Comparison of ENCODE assay signal across 1 cellular context in genomic region chr22:42376721-42377177, GRCh38.
A peak's percentile ranks its signal among the peaks of the same experiment; 100 is the strongest.
TF ChIP-seq lines count a peak whose summit lies in the region.

No MANE protein-coding gene starts in this region.

TF ChIP-seq in HEK293, 187 proteins besides CTCF, POLR2A, EP300 and RAD21 (continued from another document):
- TF ChIP-seq ZNF639 (tag by site-specific recombination; IDR thresholded peaks at IDR 0.05) (no peak), ZNF707 (tag by site-specific recombination; IDR thresholded peaks at IDR 0.05) (no peak), SP7 (tag by site-specific recombination; IDR thresholded peaks at IDR 0.05) (peak; percentile 46; the same call in 1 of the 2 replicates), KLF1 (tag by site-specific recombination; IDR thresholded peaks at IDR 0.05) (peak; percentile 75), ZNF398 (tag by site-specific recombination; IDR thresholded peaks at IDR 0.05) (no peak), REST (tag by site-specific recombination; IDR thresholded peaks at IDR 0.05) (no peak), BCL11B (tag by site-specific recombination; IDR thresholded peaks at IDR 0.05; ENCODE audit: low read depth) (no peak), ZNF114 (tag by site-specific recombination; IDR thresholded peaks at IDR 0.05) (no peak), ZNF223 (tag by site-specific recombination; IDR thresholded peaks at IDR 0.05) (0 out of 2 replicates have a peak, but pooled peaks have one; percentile 16), ZNF76 (tag by site-specific recombination; IDR thresholded peaks at IDR 0.05; ENCODE audit: borderline replicate concordance, low read depth) (no peak), ZNF449 (tag by site-specific recombination; IDR thresholded peaks at IDR 0.05) (no peak), PBX3 (CRISPR knock-in tag; IDR thresholded peaks at IDR 0.05) (no peak), ZNF335 (tag by site-specific recombination; conservative IDR thresholded peaks at IDR 0.05) (no peak), ZNF600 (tag by site-specific recombination; IDR thresholded peaks at IDR 0.05) (no peak), ZNF658 (tag by site-specific recombination; IDR thresholded peaks at IDR 0.05) (no peak), ZNF571 (tag by site-specific recombination; IDR thresholded peaks at IDR 0.05) (no peak), ZNF830 (tag by site-specific recombination; IDR thresholded peaks at IDR 0.05; ENCODE audit: low read depth) (no peak), KLF16 (tag by site-specific recombination; IDR thresholded peaks at IDR 0.05) (no peak), ZNF155 (tag by site-specific recombination; IDR thresholded peaks at IDR 0.05) (no peak), GFI1B (tag by site-specific recombination; IDR thresholded peaks at IDR 0.05) (no peak), ZNF585B (tag by site-specific recombination; IDR thresholded peaks at IDR 0.05) (no peak), ZFP3 (tag by site-specific recombination; IDR thresholded peaks at IDR 0.05; ENCODE audit: low read depth) (no peak), ZBTB8A (tag by site-specific recombination; IDR thresholded peaks at IDR 0.05) (peak; percentile 67), ZNF624 (tag by site-specific recombination; IDR thresholded peaks at IDR 0.05) (no peak), WT1 (tag by site-specific recombination; IDR thresholded peaks at IDR 0.05) (0 out of 2 replicates have a peak, but pooled peaks have one; percentile 36), ZNF645 (tag by site-specific recombination; IDR thresholded peaks at IDR 0.05) (no peak)
